Comparison of ENCODE assay signal across 15 cellular contexts in the genomic region with DNA sequence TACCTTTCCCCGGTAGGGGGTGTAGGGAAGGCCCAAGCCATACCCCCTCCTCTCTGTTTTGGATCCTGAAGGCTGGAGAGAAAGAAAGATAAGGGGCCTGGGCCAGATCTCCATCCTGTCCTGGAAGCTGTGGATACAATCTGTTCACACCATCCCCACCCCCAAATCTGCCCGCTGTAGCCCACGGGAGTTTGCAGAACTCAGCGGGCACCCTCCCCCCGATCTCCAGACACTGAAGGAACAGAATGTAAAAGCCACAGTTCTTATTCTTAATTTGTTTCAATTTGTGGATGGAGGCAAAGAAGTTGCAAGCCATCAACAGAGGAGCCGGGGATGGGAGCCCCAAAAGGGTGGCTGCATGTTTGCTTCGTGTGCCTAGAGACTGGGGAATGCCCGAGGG. TPM values are rescaled to one million over a fixed set of nuclear protein-coding genes. Genes with fewer than 3 reads are reported as not detected.
DNase-seq lines count a peak whose midpoint lies in the region; ATAC-seq and TF ChIP-seq lines count a peak whose summit lies in the region.
"Had no signal": no experiment of that assay in that cellular context is flagged by ENCODE, and none has a peak within 500 bp of the region (broad histone marks: within the 10 kb centered on the region; RNA-seq: fewer than 3 reads in every experiment).

No MANE protein-coding gene starts in this region.

- H3K4me1 Mint-ChIP-seq in T-helper 2 cell treated with Interferon-gamma antibody and Interleukin-4, amounts not matched to agents 5 μg/mL and 100 μg/mL, for 36 hours (ENCODE audit: low read depth): peaks cover 60% of the 10 kb centered on the region
- peaks cover 58% of the 10 kb centered on the region for H3K4me1 Mint-ChIP-seq in central memory CD8-positive, alpha-beta T cell

- peak overlapping the region; percentile 56 for H3K4me3 Mint-ChIP-seq in T-helper 2 cell treated with Interferon-gamma antibody and Interleukin-4, amounts not matched to agents 5 μg/mL and 100 μg/mL, for 36 hours
- H3K4me3 Mint-ChIP-seq in central memory CD8-positive, alpha-beta T cell: no peak overlapping the region

- no peaks in the 10 kb centered on the region for H3K9me2 ChIP-seq in DOHH2 (replicated peaks; ENCODE audit: control insufficient read depth, low read length)

- peaks cover 7% of the 10 kb centered on the region for H3K79me2 ChIP-seq in DOHH2 (ENCODE audit: control insufficient read depth, low read length)

- H3F3A ChIP-seq in DOHH2 (ENCODE audit: control insufficient read depth, insufficient read depth): peaks cover 9% of the 10 kb centered on the region

- peak overlapping the region; percentile 54; the same call in 1 of the 2 replicates for H3K4me2 ChIP-seq in DOHH2 (ENCODE audit: low read length)

- H4K20me1 ChIP-seq in DOHH2 (ENCODE audit: control insufficient read depth, insufficient read depth, low read depth, low read length): peaks cover 9% of the 10 kb centered on the region

- no peak for DNase-seq in T-helper 2 cell treated with Interferon-gamma antibody and Interleukin-4, amounts not matched to agents 5 μg/mL and 100 μg/mL, for 36 hours (ENCODE audit: low spot score)
- DNase-seq in T-helper 2 cell (no peak), spleen (no peak), Kasumi-1 (lab: John Stamatoyannopoulos, UW) (no peak), NCI-H524 treated with DMSO at 0.1 percent for 48 hours (lab: John Stamatoyannopoulos, UW) (no peak)
- DNase-seq in central memory CD8-positive, alpha-beta T cell (ENCODE audit: low spot score in 2 of 2): no peak
- DNase-seq in activated effector memory CD4-positive, alpha-beta T cell treated with Interleukin-2 at 50 U/mL for 16 hours: no peak
- DNase-seq: activated gamma-delta T cell, NCI-H1694 treated with DMSO at 0.1 percent for 48 hours, NCI-H446 treated with DMSO at 0.1 percent for 48 hours, SJCRH30, thyroid gland had no signal

- no peak overlapping the region for H3K4me3 ChIP-seq in DOHH2 (ENCODE audit: low read length)
- peak overlapping the region in 1 of 8 donors; percentile 29 for H3K4me3 ChIP-seq in spleen
- H3K4me3 ChIP-seq: SJCRH30, thyroid gland had no signal

- no peak overlapping the region for H3K27ac Mint-ChIP-seq in T-helper 2 cell treated with Interferon-gamma antibody and Interleukin-4, amounts not matched to agents 5 μg/mL and 100 μg/mL, for 36 hours
- peak overlapping the region; percentile 71 for H3K27ac Mint-ChIP-seq in central memory CD8-positive, alpha-beta T cell (ENCODE audit: low read depth)

- peaks cover 56% of the 10 kb centered on the region for H3K4me1 ChIP-seq in DOHH2 (ENCODE audit: control insufficient read depth, low read length)
- H3K4me1 ChIP-seq in spleen: peaks cover 65 to 100% (median 91%) of the 10 kb centered on the region in 6 donors

- intact Hi-C loops in spleen (cut with DNase I; ENCODE audit: low total_unique reads): no loop called here

- no peak for TF ChIP-seq POLR2A in spleen (IDR thresholded peaks at IDR 0.05)

- WGBS in spleen, 5 donors: 67 to 78% (median 68%) methylated on average over 8 of the region's 8 CpGs

- TF ChIP-seq CTCF in DOHH2 (IDR thresholded peaks at IDR 0.05; ENCODE audit: low read depth, low read length, poor library complexity, severe bottlenecking) (no peak), spleen (IDR thresholded peaks at IDR 0.05 in 8 of 11, conservative IDR thresholded peaks at IDR 0.05 in 3 of 11) (no peak)

- no peak for ATAC-seq in central memory CD8-positive, alpha-beta T cell (replicated peaks; ENCODE audit: extremely low read depth, poor library complexity, severe bottlenecking)
- ATAC-seq: HepG2 had no signal

- H3K36me3 ChIP-seq in DOHH2 (ENCODE audit: control insufficient read depth, low read length): peaks cover 12% of the 10 kb centered on the region
- peaks cover 0 to 49% (median 0%) of the 10 kb centered on the region in 6 donors for H3K36me3 ChIP-seq in spleen
- H3K36me3 ChIP-seq: thyroid gland had no signal

- H3K9me3 ChIP-seq in DOHH2 (ENCODE audit: control insufficient read depth, insufficient read depth, low read length): no peaks in the 10 kb centered on the region
- no peaks in the 10 kb centered on the region for H3K9me3 ChIP-seq in spleen
- H3K9me3 ChIP-seq: SJCRH30, thyroid gland had no signal

- H3K27ac ChIP-seq in DOHH2 (ENCODE audit: low read depth, low read length) (no peak overlapping the region), spleen (peak overlapping the region in 7 of 8 donors; percentile 15 to 97 (median 95))
- H3K27ac ChIP-seq: SJCRH30, thyroid gland had no signal

- H3K27me3 ChIP-seq in DOHH2 (ENCODE audit: control insufficient read depth, low read length) (peaks cover 3% of the 10 kb centered on the region), spleen (replicated peaks in 1 of 7) (no peaks in the 10 kb centered on the region)
- H3K27me3 ChIP-seq: SJCRH30, thyroid gland had no signal

- H3K36me3 Mint-ChIP-seq in T-helper 2 cell treated with Interferon-gamma antibody and Interleukin-4, amounts not matched to agents 5 μg/mL and 100 μg/mL, for 36 hours (ENCODE audit: low read depth): peaks cover 58% of the 10 kb centered on the region
- H3K36me3 Mint-ChIP-seq in central memory CD8-positive, alpha-beta T cell (ENCODE audit: insufficient read depth): peaks cover 30% of the 10 kb centered on the region

- H3K27me3 Mint-ChIP-seq in T-helper 2 cell treated with Interferon-gamma antibody and Interleukin-4, amounts not matched to agents 5 μg/mL and 100 μg/mL, for 36 hours (ENCODE audit: low read depth): no peaks in the 10 kb centered on the region
- no peaks in the 10 kb centered on the region for H3K27me3 Mint-ChIP-seq in central memory CD8-positive, alpha-beta T cell

- no peaks in the 10 kb centered on the region for H3K9me3 Mint-ChIP-seq in T-helper 2 cell treated with Interferon-gamma antibody and Interleukin-4, amounts not matched to agents 5 μg/mL and 100 μg/mL, for 36 hours
- H3K9me3 Mint-ChIP-seq in central memory CD8-positive, alpha-beta T cell: no peaks in the 10 kb centered on the region

RNA-seq across cellular contexts. Expression of a gene that starts 27.2 kb away (rescaled TPM):
- total RNA-seq in spleen: 10 to 100 TPM in 4 of 7 donors, 1 to 10 TPM in 3; 7.3 to 15.0 (median 10.4) TPM
- 1 to 10 TPM in 1 of 3 donors, under 1 TPM in 2; 0.20 to 1.1 (median 0.33) TPM for polyA plus RNA-seq in spleen
- total RNA-seq: HepG2, kidney epithelial cell, SJCRH30 had no signal
- polyA plus RNA-seq: HepG2 had no signal

RNA-seq across cellular contexts. Expression of a gene that starts 28.4 kb away (rescaled TPM):
- total RNA-seq in spleen: 10 to 100 TPM; 56.6 to 95.1 (median 71.2) TPM
- polyA plus RNA-seq in spleen: 10 to 100 TPM; 13.3 to 28.3 (median 14.8) TPM

RNA-seq across cellular contexts. Expression of a gene that starts 49.7 kb away (rescaled TPM):
- 10 to 100 TPM in 2 of 7 donors, 1 to 10 TPM in 5; 4.2 to 11.6 (median 5.7) TPM for total RNA-seq in spleen
- polyA plus RNA-seq in spleen: 1 to 10 TPM; 1.2 to 4.8 (median 4.1) TPM
